Comparison of ENCODE assay signal across 10 cellular contexts in genomic region chr19:702847-703246, GRCh38. TPM values are rescaled to one million over a fixed set of nuclear protein-coding genes. Genes with fewer than 3 reads are reported as not detected.
"Had no signal": no experiment of that assay in that cellular context is flagged by ENCODE, and none has a peak within 500 bp of the region (broad histone marks: within the 10 kb centered on the region; RNA-seq: fewer than 3 reads in every experiment).

No MANE protein-coding gene starts in this region.

RNA-seq across cellular contexts. Expression of gene PALM, which starts 5.9 kb away (rescaled TPM):
- total RNA-seq: T-helper 1 cell treated with Interleukin-12 subunit alpha and Interleukin-12 subunit beta and Interleukin-4 antibody, amounts not matched to agents 30 ng/mL and 1 ng/mL, for 36 hours had no signal
- polyA plus RNA-seq: mammary epithelial cell had no signal

RNA-seq across cellular contexts. Expression of gene PRSS57, which starts 7.6 kb away (rescaled TPM):
- total RNA-seq: ascending aorta; esophagus mucosa; left colon; mammary epithelial cell; pancreas; sigmoid colon; subcutaneous adipose tissue; T-helper 1 cell treated with Interleukin-12 subunit alpha and Interleukin-12 subunit beta and Interleukin-4 antibody, amounts not matched to agents 30 ng/mL and 1 ng/mL, for 36 hours; uterus had no signal
- polyA plus RNA-seq: mammary epithelial cell, neural cell, pancreas had no signal

RNA-seq across cellular contexts. Expression of gene MISP, which starts 48.1 kb away (rescaled TPM):
- total RNA-seq: ascending aorta; subcutaneous adipose tissue; T-helper 1 cell treated with Interleukin-12 subunit alpha and Interleukin-12 subunit beta and Interleukin-4 antibody, amounts not matched to agents 30 ng/mL and 1 ng/mL, for 36 hours had no signal
